ENCODE assay signal across 21 cellular contexts in genomic region chr1:234120327-234120944, GRCh38.
"Had no signal": no experiment of that assay in that cellular context is flagged by ENCODE, and none has a peak within 500 bp of the region (broad histone marks: within the 10 kb centered on the region; RNA-seq: fewer than 3 reads in every experiment).

No MANE protein-coding gene starts in this region.

- ATAC-seq: gastroesophageal sphincter, left cardiac atrium, pancreas, right cardiac atrium had no signal

- DNase-seq: effector memory CD4-positive, alpha-beta T cell; esophagus squamous epithelium; foreskin fibroblast; glutamatergic neuron; islet precursor cell; left cardiac atrium; left ventricle myocardium inferior; mesenchymal stem cell; midbrain; occipital lobe; pancreas; right cardiac atrium; small intestine; stimulated activated CD4-positive, alpha-beta T cell treated with anti-CD3 and anti-CD28 coated beads, Interleukin-12 subunit alpha, Interleukin-12 subunit beta, amount 100 ng/mL, for 4 hours; stimulated activated naive CD4-positive, alpha-beta T cell; stomach; transverse colon had no signal

- H3K27ac ChIP-seq: epithelial cell of prostate, esophagus squamous epithelium, gastroesophageal sphincter, left ventricle myocardium inferior, pancreas, stomach, thoracic aorta, transverse colon had no signal

- H3K9me3 ChIP-seq: esophagus squamous epithelium, gastroesophageal sphincter, left ventricle myocardium inferior, pancreas, stomach, thoracic aorta, transverse colon had no signal

- H3K4me1 ChIP-seq: esophagus squamous epithelium, gastroesophageal sphincter, left ventricle myocardium inferior, pancreas, stomach, transverse colon had no signal

- H3K4me3 ChIP-seq: esophagus squamous epithelium, gastroesophageal sphincter, left ventricle myocardium inferior, lung, pancreas, stomach, thoracic aorta, transverse colon had no signal

- H3K36me3 ChIP-seq: esophagus squamous epithelium, gastroesophageal sphincter, left ventricle myocardium inferior, pancreas, stomach, thoracic aorta, transverse colon had no signal
